ENCODE assay signal across 27 cellular contexts in genomic region chr10:123555616-123556015, GRCh38.
DNase-seq lines count a peak whose midpoint lies in the region; ATAC-seq, FAIRE-seq and TF ChIP-seq lines count a peak whose summit lies in the region.
"Had no signal": no experiment of that assay in that cellular context is flagged by ENCODE, and none has a peak within 500 bp of the region (broad histone marks: within the 10 kb centered on the region; RNA-seq: fewer than 3 reads in every experiment).

No MANE protein-coding gene starts in this region.

- no peak overlapping the region for H3K4me2 ChIP-seq in GM12878 (ENCODE audit: control insufficient read depth, insufficient read depth)
- no peak overlapping the region for H3K4me2 ChIP-seq in GM23338
- H3K4me2 ChIP-seq: SK-N-SH had no signal

- FAIRE-seq in GM12878 (lab: Jason Lieb, UNC) = no peak
- FAIRE-seq: GM19239, HTR-8/SVneo had no signal

- H3K4me3 Mint-ChIP-seq in neural crest cell = no peak overlapping the region
- H3K4me3 Mint-ChIP-seq in GM23338 = no peak overlapping the region
- H3K4me3 Mint-ChIP-seq in naive thymus-derived CD8-positive, alpha-beta T cell = no peak overlapping the region
- H3K4me3 Mint-ChIP-seq: CD4-positive, CD25-positive, alpha-beta regulatory T cell; HFFc6 had no signal

- peaks cover 3% of the 10 kb centered on the region; the same call in 2 of the 3 replicates for H3K9me3 ChIP-seq in GM12878 (replicated peaks; ENCODE audit: control insufficient read depth, insufficient read depth, low read length)
- H3K9me3 ChIP-seq: BE2C, HAP-1, SK-N-SH had no signal

- H3F3A ChIP-seq in GM23338 (replicated peaks; ENCODE audit: low read depth) = no peaks in the 10 kb centered on the region

- H3K4me1 Mint-ChIP-seq in neural crest cell (peaks cover 5% of the 10 kb centered on the region), GM23338 (peaks cover 8% of the 10 kb centered on the region)
- H3K4me1 Mint-ChIP-seq in naive thymus-derived CD8-positive, alpha-beta T cell = peaks cover 0 to 5% (median 2%) of the 10 kb centered on the region in 4 donors
- H3K4me1 Mint-ChIP-seq: CD4-positive, CD25-positive, alpha-beta regulatory T cell had no signal

- SMC1A ChIA-PET in GM12878 (lab: Charles Lee; ENCODE audit: uncharacterized antibody, unreplicated experiment) = interaction anchor here (0.6 to 3.6 kb wide), 6 partner anchors 12 to 510 kb away, joined by 3 to 11 read pairs (median 6); no protein-coding TSS in a partner anchor

- CTCF ChIA-PET in GM12878 (lab: Yijun Ruan, JAX) = interaction anchor here (0.7 to 2.4 kb wide), 5 partner anchors 16 to 513 kb away, joined by 3 to 10 read pairs (median 4); partner anchors contain the start of gene BUB3

- no peak overlapping the region; the same call in 1 of the 2 replicates for H3K27ac ChIP-seq in GM12878 (ENCODE audit: control insufficient read depth, insufficient read depth)
- H3K27ac ChIP-seq in GM23338 (ENCODE audit: low read depth) = no peak overlapping the region
- H3K27ac ChIP-seq: GM23248 had no signal

- H4K20me1 ChIP-seq in GM12878 (ENCODE audit: control insufficient read depth, insufficient read depth) (no peaks in the 10 kb centered on the region), GM23338 (replicated peaks; ENCODE audit: insufficient read depth) (no peaks in the 10 kb centered on the region)

- H3K27me3 ChIP-seq in GM12878 (replicated peaks in 1 of 2; ENCODE audit: control insufficient read depth in 2 of 2, insufficient read depth in 2 of 2, low read length in 1 of 2) (no peaks in the 10 kb centered on the region), GM23338 (ENCODE audit: insufficient read depth) (no peaks in the 10 kb centered on the region)

- no peak for TF ChIP-seq POLR2A in GM12878 (IDR thresholded peaks at IDR 0.05; ENCODE audit: low read depth, low read length)

- WGBS in GM12878 (ENCODE audit: insufficient coverage, insufficient replicate concordance, low lambda C conversion rate, missing lambda C conversion rate) = 83% methylated on average over 4 of the region's 4 CpGs

- intact Hi-C loops in GM12878 (cut with micrococcal nuclease; ENCODE audit: unreplicated experiment) = no loop called here

- POLR2A ChIA-PET in GM12878 (lab: Charles Lee) = no interaction called here
- POLR2A ChIA-PET in naive thymus-derived CD8-positive, alpha-beta T cell (lab: Charles Lee) = no interaction called here

- TF ChIP-seq CTCF in GM12878 (IDR thresholded peaks at IDR 0.05 in 2 of 3, conservative IDR thresholded peaks at IDR 0.05 in 1 of 3; ENCODE audit: control insufficient read depth in 2 of 3, extremely low read depth in 1 of 3, insufficient read depth in 1 of 3, low read depth in 3 of 3, low read length in 3 of 3) (peak in 1 of 3 experiments; percentile 31; a peak in 2 of 6 replicates), neural crest cell (conservative IDR thresholded peaks at IDR 0.05) (no peak), GM23338 (conservative IDR thresholded peaks at IDR 0.05; ENCODE audit: low read depth in 2 of 2) (no peak)

- H3K36me3 Mint-ChIP-seq in neural crest cell (ENCODE audit: low read depth) (no peaks in the 10 kb centered on the region), GM23338 (ENCODE audit: low read depth) (no peaks in the 10 kb centered on the region)
- no peaks in the 10 kb centered on the region for H3K36me3 Mint-ChIP-seq in naive thymus-derived CD8-positive, alpha-beta T cell
- H3K36me3 Mint-ChIP-seq: CD4-positive, CD25-positive, alpha-beta regulatory T cell had no signal

- H3K4me3 ChIP-seq in GM12878 (no peak overlapping the region), GM23338 (no peak overlapping the region)
- H3K4me3 ChIP-seq: GM23248, HAP-1 had no signal

- no peak overlapping the region for H3K9ac ChIP-seq in GM12878 (ENCODE audit: control insufficient read depth, insufficient read depth, low read length)
- H3K9ac ChIP-seq: GM23248, SK-N-SH had no signal

- ATAC-seq in GM12878 = no peak
- ATAC-seq in GM23338 = no peak
- ATAC-seq in naive thymus-derived CD8-positive, alpha-beta T cell = no peak
- ATAC-seq: PC-3 had no signal

- in situ Hi-C loops in GM12878 (cut with MboI) = no loop called here

- H3K27me3 Mint-ChIP-seq in neural crest cell (ENCODE audit: low read depth) = peaks cover 19% of the 10 kb centered on the region
- H3K27me3 Mint-ChIP-seq in GM23338 (ENCODE audit: insufficient read depth, low read depth, poor library complexity) = peaks cover 7% of the 10 kb centered on the region
- peaks cover 7 to 54% (median 22%) of the 10 kb centered on the region in 5 donors for H3K27me3 Mint-ChIP-seq in naive thymus-derived CD8-positive, alpha-beta T cell

- H3K36me3 ChIP-seq in GM12878 (ENCODE audit: control insufficient read depth in 2 of 2, insufficient read depth in 2 of 2, low read length in 1 of 2) (no peaks in the 10 kb centered on the region; a peak in 1 of 4 replicates), GM23338 (ENCODE audit: insufficient read depth) (no peaks in the 10 kb centered on the region)
- H3K36me3 ChIP-seq: BE2C, HAP-1 had no signal

- H3K79me2 ChIP-seq in GM12878 (ENCODE audit: control insufficient read depth, insufficient read depth, low read length) = no peaks in the 10 kb centered on the region
- no peaks in the 10 kb centered on the region for H3K79me2 ChIP-seq in GM23338 (replicated peaks; ENCODE audit: insufficient read depth)

- H3K27ac Mint-ChIP-seq in neural crest cell (ENCODE audit: unreplicated experiment) (peak overlapping the region; percentile 89), GM23338 (no peak overlapping the region)
- no peak overlapping the region for H3K27ac Mint-ChIP-seq in naive thymus-derived CD8-positive, alpha-beta T cell
- H3K27ac Mint-ChIP-seq: CD4-positive, CD25-positive, alpha-beta regulatory T cell; HFFc6 had no signal

- H3K9me2 ChIP-seq in GM23338 (ENCODE audit: insufficient read depth) = no peaks in the 10 kb centered on the region
- H3K9me2 ChIP-seq: SK-N-SH had no signal

- H3K9me3 Mint-ChIP-seq in neural crest cell = no peaks in the 10 kb centered on the region
- H3K9me3 Mint-ChIP-seq in GM23338 = no peaks in the 10 kb centered on the region
- no peaks in the 10 kb centered on the region for H3K9me3 Mint-ChIP-seq in naive thymus-derived CD8-positive, alpha-beta T cell
- H3K9me3 Mint-ChIP-seq: CD4-positive, CD25-positive, alpha-beta regulatory T cell had no signal

- RAD21 ChIA-PET in GM12878 (lab: Charles Lee; ENCODE audit: unreplicated experiment) = interaction anchor here (0.6 kb wide), 1 partner anchor 113 kb away, joined by 3 read pairs; no protein-coding TSS in a partner anchor

- H2AFZ ChIP-seq in GM12878 (ENCODE audit: control insufficient read depth, low read depth, low read length) (no peak overlapping the region), GM23338 (no peak overlapping the region)
- H2AFZ ChIP-seq: GM23248 had no signal

- TF ChIP-seq RAD21 in GM12878 (IDR thresholded peaks at IDR 0.05; ENCODE audit: insufficient read depth, low read depth, low read length) = peak; percentile 46

- H3K4me1 ChIP-seq in GM12878 (ENCODE audit: control insufficient read depth, insufficient read depth, low read length) (peaks cover 78% of the 10 kb centered on the region), GM23338 (ENCODE audit: insufficient read depth) (no peaks in the 10 kb centered on the region)
- H3K4me1 ChIP-seq: BE2C, HAP-1 had no signal

- no TSS peak for BruUV-seq in GM12878 (replicated peaks; lab: Mats Ljungman, UMichigan)

- TF ChIP-seq EP300 in GM12878 (IDR thresholded peaks at IDR 0.05; ENCODE audit: borderline replicate concordance in 1 of 2, control insufficient read depth in 1 of 2, low read depth in 2 of 2, low read length in 2 of 2) = no peak

- DNase-seq in activated CD8-positive, alpha-beta memory T cell treated with anti-CD3 and anti-CD28 coated beads, Interleukin-2, amount 50 U/mL, for 48 hours = peak; percentile 20
- no peak for DNase-seq in activated CD8-positive, alpha-beta memory T cell treated with anti-CD3 and anti-CD28 coated beads, Interleukin-2, amount 50 U/mL, for 4 hours
- DNase-seq in GM12878 (ENCODE audit: low read depth, low spot score) = no peak
- DNase-seq in neural crest cell (ENCODE audit: low read depth, low spot score) = no peak
- DNase-seq in NCI-H2081 treated with DMSO at 0.1 percent for 48 hours (lab: John Stamatoyannopoulos, UW) = no peak
- DNase-seq in GM23338 (ENCODE audit: low spot score) = no peak
- no peak for DNase-seq in naive thymus-derived CD8-positive, alpha-beta T cell
- DNase-seq: 8988T; ACHN; BE2C; CD4-positive, CD25-positive, alpha-beta regulatory T cell; DMS153; GM23248; HFFc6; KBM-7; MV-4-11; NCI-H1105; NCI-H1436 treated with DMSO at 0.1 percent for 48 hours; NCI-H1930; NCI-H446; NCI-H524 treated with DMSO at 0.1 percent for 48 hours; NCI-H774; PC-3; SK-N-SH had no signal

TF ChIP-seq in GM12878, 131 proteins besides CTCF, POLR2A, EP300 and RAD21:
- TF ChIP-seq NFIC (IDR thresholded peaks at IDR 0.05; ENCODE audit: low read depth, low read length) (no peak), MLLT1 (IDR thresholded peaks at IDR 0.05) (no peak), CHD1 (IDR thresholded peaks at IDR 0.05; ENCODE audit: low read depth, low read length) (no peak)
